22 cellular contexts compared by ENCODE assay signal in the genomic region with DNA sequence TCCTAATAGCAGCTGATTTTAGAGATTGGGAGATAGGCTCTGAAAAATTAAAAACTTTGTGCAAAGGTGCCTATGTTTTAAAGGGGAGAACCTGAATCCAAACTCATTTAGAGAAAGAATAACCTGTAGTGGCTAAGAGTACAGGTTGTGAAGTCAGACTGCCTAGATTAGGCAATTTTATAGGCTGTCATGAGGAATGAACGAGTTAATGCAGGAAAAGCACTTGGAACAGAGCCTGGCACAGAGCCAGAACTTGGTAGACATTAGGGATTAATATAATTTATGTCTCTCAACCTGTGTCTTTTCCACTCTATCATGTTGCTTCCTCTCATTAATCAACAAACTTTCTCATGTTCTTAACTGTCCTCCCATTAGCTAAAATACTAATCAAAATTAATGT.
DNase-seq lines count a peak whose midpoint lies in the region; ATAC-seq, FAIRE-seq and TF ChIP-seq lines count a peak whose summit lies in the region.
"Had no signal": no experiment of that assay in that cellular context is flagged by ENCODE, and none has a peak within 500 bp of the region (broad histone marks: within the 10 kb centered on the region; RNA-seq: fewer than 3 reads in every experiment).

No MANE protein-coding gene starts in this region.

- POLR2A ChIA-PET in H1 (lab: Charles Lee; ENCODE audit: partially characterized antibody) = no interaction called here

- no peak for FAIRE-seq in H1 (lab: Jason Lieb, UNC)
- FAIRE-seq: HTR-8/SVneo, RCC 7860 had no signal

- no peak overlapping the region for H3K56ac ChIP-seq in H1 (replicated peaks; ENCODE audit: insufficient read length, low read depth, low read length)

- H2BK5ac ChIP-seq in H1 (ENCODE audit: low read depth, low read length) = no peak overlapping the region

- no peak for TF ChIP-seq RAD21 in H1 (IDR thresholded peaks at IDR 0.05 in 1 of 2, conservative IDR thresholded peaks at IDR 0.05 in 1 of 2; ENCODE audit: low read depth in 2 of 2, low read length in 2 of 2)

- ATAC-seq in upper lobe of right lung (no peak), GM18502 (IDR thresholded peaks at IDR 0.05; ENCODE audit: poor library complexity, unreplicated experiment) (no peak), HG03025 (IDR thresholded peaks at IDR 0.05; ENCODE audit: low FRiP score, unreplicated experiment) (no peak)
- ATAC-seq: activated CD4-positive, CD25-positive, alpha-beta regulatory T cell treated with anti-CD3 and anti-CD28 coated beads, Interleukin-2, amount 50 U/mL, for 24 hours; activated CD8-positive, alpha-beta T cell treated with anti-CD3 and anti-CD28 coated beads, Interleukin-2, amount 10 ng/mL, durations not matched to agents 7 days and 5 days; psoas muscle; T-cell had no signal

- no peak for TF ChIP-seq EP300 in H1 (IDR thresholded peaks at IDR 0.05; ENCODE audit: borderline replicate concordance in 1 of 2, low read depth in 2 of 2, low read length in 2 of 2)

- H3K4me3 ChIP-seq in H1 (ENCODE audit: extremely low read depth in 1 of 4, insufficient read depth in 2 of 4, low read depth in 3 of 4, low read length in 4 of 4) (no peak overlapping the region), upper lobe of right lung (no peak overlapping the region)
- H3K4me3 ChIP-seq: psoas muscle, SJSA1, stomach had no signal

- no peak overlapping the region for H2BK20ac ChIP-seq in H1 (ENCODE audit: low read length)

- TF ChIP-seq CTCF in H1 (IDR thresholded peaks at IDR 0.05; ENCODE audit: control extremely low read depth in 1 of 3, insufficient read depth in 1 of 3, low read depth in 1 of 3, low read length in 3 of 3) (no peak), upper lobe of right lung (IDR thresholded peaks at IDR 0.05) (no peak)

- H3K4ac ChIP-seq in H1 (replicated peaks; ENCODE audit: insufficient read length, low read depth, low read length) = no peak overlapping the region

- H2AFZ ChIP-seq in H1 (ENCODE audit: low read length) = no peak overlapping the region

- H3K14ac ChIP-seq in H1 (ENCODE audit: insufficient read length) = no peak overlapping the region

- no peak for TF ChIP-seq POLR2A in H1 (IDR thresholded peaks at IDR 0.05; ENCODE audit: control extremely low read depth in 1 of 2, low read depth in 2 of 2, low read length in 2 of 2)

- H3K79me1 ChIP-seq in H1 (ENCODE audit: low read depth, low read length) = no peaks in the 10 kb centered on the region

- no peak overlapping the region for H3K27ac ChIP-seq in H1 (ENCODE audit: low read depth, low read length)
- H3K27ac ChIP-seq in upper lobe of right lung = no peak overlapping the region
- H3K27ac ChIP-seq: psoas muscle, SJSA1, stomach had no signal

- H3K9me3 ChIP-seq in H1 (ENCODE audit: insufficient read depth in 2 of 2, low read depth in 1 of 2, low read length in 1 of 2) (no peaks in the 10 kb centered on the region), upper lobe of right lung (no peaks in the 10 kb centered on the region)
- H3K9me3 ChIP-seq: psoas muscle, SJSA1 had no signal

- DNase-seq in DMS53 (lab: John Stamatoyannopoulos, UW) = peak; percentile 32
- peak; percentile 88 for DNase-seq in HT-29 (ENCODE audit: low spot score)
- DNase-seq in NCI-H2171 (lab: John Stamatoyannopoulos, UW) = peak; percentile 7
- DNase-seq in H1 (ENCODE audit: low read depth in 1 of 2, low spot score in 2 of 2) = no peak
- DNase-seq in upper lobe of right lung = no peak
- no peak for DNase-seq in Kasumi-1 (lab: John Stamatoyannopoulos, UW)
- DNase-seq: activated CD8-positive, alpha-beta T cell treated with anti-CD3 and anti-CD28 coated beads, Interleukin-2, amount 10 ng/mL, durations not matched to agents 7 days and 5 days; activated effector memory CD4-positive, alpha-beta T cell treated with anti-CD3 and anti-CD28 coated beads, Interleukin-2, amount 50 U/mL, for 16 hours; head of caudate nucleus; mesenchymal stem cell; NCI-H1092 treated with DMSO at 0.1 percent for 48 hours; nucleus accumbens; psoas muscle; stimulated activated CD8-positive, alpha-beta memory T cell treated with anti-CD3 and anti-CD28 coated beads, Interleukin-4, amount 100 ng/mL, for 48 hours; stomach; T-cell had no signal

- intact Hi-C loops in upper lobe of right lung (cut with DNase I) = no loop called here

- H4K5ac ChIP-seq in H1 (ENCODE audit: insufficient read length, low read depth, low read length) = no peak overlapping the region

- no peak overlapping the region for H3K4me2 ChIP-seq in H1 (ENCODE audit: insufficient read depth in 1 of 2, low read depth in 2 of 2, low read length in 2 of 2)

- WGBS in H1 (ENCODE audit: extremely low coverage in 1 of 2, insufficient coverage in 1 of 2, insufficient read length in 1 of 2, insufficient replicate concordance in 2 of 2, low coverage in 1 of 2, low lambda C conversion rate in 2 of 2, missing lambda C conversion rate in 1 of 2), 2 experiments = 68% methylated on average over 1 of the region's 1 CpG; no CpG with 5 or more reads in 1 of the 2 experiments

- no peaks in the 10 kb centered on the region for H3K79me2 ChIP-seq in H1 (ENCODE audit: control insufficient read depth in 1 of 2, insufficient read depth in 2 of 2, low read length in 2 of 2)

- H2AK5ac ChIP-seq in H1 (ENCODE audit: low read depth, low read length) = no peak overlapping the region

- H3K18ac ChIP-seq in H1 (ENCODE audit: extremely low read depth, low read length) = no peak overlapping the region

- H4K8ac ChIP-seq in H1 (ENCODE audit: extremely low read depth, insufficient read depth, low read length) = no peak overlapping the region

- no peak overlapping the region for H2BK12ac ChIP-seq in H1 (ENCODE audit: low read depth, low read length)

- no peak overlapping the region for H4K91ac ChIP-seq in H1 (replicated peaks; ENCODE audit: insufficient read length, low read length)

- no peak overlapping the region for H3K23ac ChIP-seq in H1 (ENCODE audit: insufficient read length)

- H3K23me2 ChIP-seq in H1 (ENCODE audit: low read depth, low read length) = no peaks in the 10 kb centered on the region

- H3K36me3 ChIP-seq in H1 (ENCODE audit: control insufficient read depth in 2 of 4, insufficient read depth in 4 of 4, low read length in 3 of 4) (no peaks in the 10 kb centered on the region), upper lobe of right lung (no peaks in the 10 kb centered on the region)
- H3K36me3 ChIP-seq: SJSA1, stomach had no signal

- H2BK15ac ChIP-seq in H1 (ENCODE audit: low read length) = no peak overlapping the region

- H2BK120ac ChIP-seq in H1 (replicated peaks; ENCODE audit: low read depth, low read length) = peak overlapping the region; percentile 47

- no peak overlapping the region for H3K9ac ChIP-seq in H1 (replicated peaks in 1 of 4; ENCODE audit: extremely low read depth in 1 of 4, low read depth in 3 of 4, low read length in 3 of 4)

- no peaks in the 10 kb centered on the region for H3K27me3 ChIP-seq in H1 (replicated peaks in 1 of 4; ENCODE audit: control insufficient read depth in 3 of 4, extremely low read depth in 1 of 4, insufficient read depth in 3 of 4, low read length in 3 of 4)
- no peaks in the 10 kb centered on the region for H3K27me3 ChIP-seq in upper lobe of right lung

- H4K20me1 ChIP-seq in H1 (replicated peaks in 1 of 2; ENCODE audit: control insufficient read depth in 1 of 2, insufficient read depth in 2 of 2, low read length in 2 of 2) = no peaks in the 10 kb centered on the region

- CTCF ChIA-PET in H1 (lab: Charles Lee; ENCODE audit: partially characterized antibody) = interaction anchor here (1.1 kb wide), 1 partner anchor 31 kb away, joined by 3 read pairs; no protein-coding TSS in a partner anchor

- H3K4me1 ChIP-seq in H1 (replicated peaks in 1 of 4; ENCODE audit: control insufficient read depth in 3 of 4, insufficient read depth in 4 of 4, low read length in 3 of 4) (peaks cover 0 to 8% (median 1%) of the 10 kb centered on the region in 4 experiments; a peak in 2 of 7 replicates), upper lobe of right lung (no peaks in the 10 kb centered on the region)
- H3K4me1 ChIP-seq: psoas muscle, SJSA1, stomach had no signal

TF ChIP-seq in H1, 55 proteins besides CTCF, POLR2A, EP300 and RAD21:
- no peak for TF ChIP-seq TAF1 (IDR thresholded peaks at IDR 0.05; ENCODE audit: low read depth, low read length)
- TF ChIP-seq TAF7 (optimal IDR thresholded peaks at IDR 0.05; ENCODE audit: borderline replicate concordance, low read depth, low read length) = no peak
- no peak for TF ChIP-seq MAFK (IDR thresholded peaks at IDR 0.05; ENCODE audit: low read depth, low read length)

Comparison
In these comparisons a context has a peak if more than half of its experiments do, and no peak if none do; other contexts are left out.
1. DNase-seq: peak in DMS53 (single experiment), HT-29 (single experiment) and NCI-H2171 (single experiment); none in H1 (0 of 2), upper lobe of right lung (single experiment) and Kasumi-1 (0 of 2).